ENCODE assay signal across 1 cellular context in genomic region chr1:19676438-19676922, GRCh38.
A peak's percentile ranks its signal among the peaks of the same experiment; 100 is the strongest.
TF ChIP-seq lines count a peak whose summit lies in the region.

No MANE protein-coding gene starts in this region.

TF ChIP-seq in K562, 482 proteins besides CTCF, POLR2A, EP300 and RAD21 (continued from another document and continues in another):
- TF ChIP-seq, protein P1, sequence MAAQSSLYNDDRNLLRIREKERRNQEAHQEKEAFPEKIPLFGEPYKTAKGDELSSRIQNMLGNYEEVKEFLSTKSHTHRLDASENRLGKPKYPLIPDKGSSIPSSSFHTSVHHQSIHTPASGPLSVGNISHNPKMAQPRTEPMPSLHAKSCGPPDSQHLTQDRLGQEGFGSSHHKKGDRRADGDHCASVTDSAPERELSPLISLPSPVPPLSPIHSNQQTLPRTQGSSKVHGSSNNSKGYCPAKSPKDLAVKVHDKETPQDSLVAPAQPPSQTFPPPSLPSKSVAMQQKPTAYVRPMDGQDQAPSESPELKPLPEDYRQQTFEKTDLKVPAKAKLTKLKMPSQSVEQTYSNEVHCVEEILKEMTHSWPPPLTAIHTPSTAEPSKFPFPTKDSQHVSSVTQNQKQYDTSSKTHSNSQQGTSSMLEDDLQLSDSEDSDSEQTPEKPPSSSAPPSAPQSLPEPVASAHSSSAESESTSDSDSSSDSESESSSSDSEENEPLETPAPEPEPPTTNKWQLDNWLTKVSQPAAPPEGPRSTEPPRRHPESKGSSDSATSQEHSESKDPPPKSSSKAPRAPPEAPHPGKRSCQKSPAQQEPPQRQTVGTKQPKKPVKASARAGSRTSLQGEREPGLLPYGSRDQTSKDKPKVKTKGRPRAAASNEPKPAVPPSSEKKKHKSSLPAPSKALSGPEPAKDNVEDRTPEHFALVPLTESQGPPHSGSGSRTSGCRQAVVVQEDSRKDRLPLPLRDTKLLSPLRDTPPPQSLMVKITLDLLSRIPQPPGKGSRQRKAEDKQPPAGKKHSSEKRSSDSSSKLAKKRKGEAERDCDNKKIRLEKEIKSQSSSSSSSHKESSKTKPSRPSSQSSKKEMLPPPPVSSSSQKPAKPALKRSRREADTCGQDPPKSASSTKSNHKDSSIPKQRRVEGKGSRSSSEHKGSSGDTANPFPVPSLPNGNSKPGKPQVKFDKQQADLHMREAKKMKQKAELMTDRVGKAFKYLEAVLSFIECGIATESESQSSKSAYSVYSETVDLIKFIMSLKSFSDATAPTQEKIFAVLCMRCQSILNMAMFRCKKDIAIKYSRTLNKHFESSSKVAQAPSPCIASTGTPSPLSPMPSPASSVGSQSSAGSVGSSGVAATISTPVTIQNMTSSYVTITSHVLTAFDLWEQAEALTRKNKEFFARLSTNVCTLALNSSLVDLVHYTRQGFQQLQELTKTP (IDR thresholded peaks at IDR 0.05; ENCODE audit: low read depth in 1 of 2, partially characterized antibody in 2 of 2): peak in 1 of 2 experiments; percentile 93
- TF ChIP-seq ZC3H11A (IDR thresholded peaks at IDR 0.05; ENCODE audit: low read depth, low read length) (no peak), KAT7 (CRISPR knock-in tag; IDR thresholded peaks at IDR 0.05; ENCODE audit: borderline replicate concordance) (no peak), CTBP1 (IDR thresholded peaks at IDR 0.05; ENCODE audit: borderline replicate concordance) (no peak), ZNF780A (CRISPR knock-in tag; IDR thresholded peaks at IDR 0.05) (no peak), CXXC5 (CRISPR knock-in tag; IDR thresholded peaks at IDR 0.05) (peak; percentile 47; the same call in 1 of the 2 replicates), JUN (IDR thresholded peaks at IDR 0.05; ENCODE audit: borderline replicate concordance, low read depth, low read length) (no peak), JUN (CRISPR knock-in tag; IDR thresholded peaks at IDR 0.05; ENCODE audit: borderline replicate concordance) (no peak), ZKSCAN8 (CRISPR knock-in tag; IDR thresholded peaks at IDR 0.05) (no peak), CHAMP1 (IDR thresholded peaks at IDR 0.05) (peak; percentile 76), BACH1 (tag; IDR thresholded peaks at IDR 0.05) (0 out of 2 replicates have a peak, but pooled peaks have one; percentile 39), MIER1 (IDR thresholded peaks at IDR 0.05; ENCODE audit: low read depth) (peak; percentile 99), ZNF133 (CRISPR knock-in tag; IDR thresholded peaks at IDR 0.05) (no peak), HDAC2 (IDR thresholded peaks at IDR 0.05) (peak; percentile 79; the same call in 1 of the 2 replicates), SREBF1 (IDR thresholded peaks at IDR 0.05; ENCODE audit: borderline replicate concordance, low read depth, low read length) (no peak), MYC (IDR thresholded peaks at IDR 0.05; ENCODE audit: low read depth, low read length) (0 out of 2 replicates have a peak, but pooled peaks have one; percentile 26), MYC (CRISPR knock-in tag; IDR thresholded peaks at IDR 0.05; ENCODE audit: borderline replicate concordance, low read depth) (no peak), ZNF263 (CRISPR knock-in tag; IDR thresholded peaks at IDR 0.05; ENCODE audit: borderline replicate concordance) (peak; percentile 57; the same call in 1 of the 2 replicates), NCOA4 (IDR thresholded peaks at IDR 0.05; ENCODE audit: partially characterized antibody) (no peak), DMBX1 (CRISPR knock-in tag; IDR thresholded peaks at IDR 0.05; ENCODE audit: borderline replicate concordance) (peak; percentile 81; the same call in 1 of the 2 replicates), MEIS2 (IDR thresholded peaks at IDR 0.05; ENCODE audit: partially characterized antibody) (no peak), SETDB1 (IDR thresholded peaks at IDR 0.05; ENCODE audit: low read length) (no peak), DLX4 (CRISPR knock-in tag; IDR thresholded peaks at IDR 0.05) (no peak), NRF1 (conservative IDR thresholded peaks at IDR 0.05 in 1 of 2, IDR thresholded peaks at IDR 0.05 in 1 of 2) (peak; percentile 84 to 87), ZNF511 (CRISPR knock-in tag; IDR thresholded peaks at IDR 0.05) (peak; percentile 91; the same call in 1 of the 2 replicates), ZZZ3 (IDR thresholded peaks at IDR 0.05) (no peak), ZNF12 (CRISPR knock-in tag; IDR thresholded peaks at IDR 0.05) (no peak), SIN3A (IDR thresholded peaks at IDR 0.05; ENCODE audit: borderline replicate concordance in 2 of 2, control insufficient read depth in 1 of 2, low read depth in 2 of 2, low read length in 2 of 2) (peak in 1 of 2 experiments; percentile 70; a peak in 1 of 4 replicates), TGIF2 (CRISPR knock-in tag; IDR thresholded peaks at IDR 0.05) (0 out of 2 replicates have a peak, but pooled peaks have one; percentile 44), MAZ (CRISPR knock-in tag; conservative IDR thresholded peaks at IDR 0.05 in 1 of 2, IDR thresholded peaks at IDR 0.05 in 1 of 2) (0 out of 4 replicates have a peak, but pooled peaks of 1 of the 2 experiments have one; percentile 35), ZNF324 (CRISPR knock-in tag; IDR thresholded peaks at IDR 0.05) (no peak)
- TF ChIP-seq, protein P2, sequence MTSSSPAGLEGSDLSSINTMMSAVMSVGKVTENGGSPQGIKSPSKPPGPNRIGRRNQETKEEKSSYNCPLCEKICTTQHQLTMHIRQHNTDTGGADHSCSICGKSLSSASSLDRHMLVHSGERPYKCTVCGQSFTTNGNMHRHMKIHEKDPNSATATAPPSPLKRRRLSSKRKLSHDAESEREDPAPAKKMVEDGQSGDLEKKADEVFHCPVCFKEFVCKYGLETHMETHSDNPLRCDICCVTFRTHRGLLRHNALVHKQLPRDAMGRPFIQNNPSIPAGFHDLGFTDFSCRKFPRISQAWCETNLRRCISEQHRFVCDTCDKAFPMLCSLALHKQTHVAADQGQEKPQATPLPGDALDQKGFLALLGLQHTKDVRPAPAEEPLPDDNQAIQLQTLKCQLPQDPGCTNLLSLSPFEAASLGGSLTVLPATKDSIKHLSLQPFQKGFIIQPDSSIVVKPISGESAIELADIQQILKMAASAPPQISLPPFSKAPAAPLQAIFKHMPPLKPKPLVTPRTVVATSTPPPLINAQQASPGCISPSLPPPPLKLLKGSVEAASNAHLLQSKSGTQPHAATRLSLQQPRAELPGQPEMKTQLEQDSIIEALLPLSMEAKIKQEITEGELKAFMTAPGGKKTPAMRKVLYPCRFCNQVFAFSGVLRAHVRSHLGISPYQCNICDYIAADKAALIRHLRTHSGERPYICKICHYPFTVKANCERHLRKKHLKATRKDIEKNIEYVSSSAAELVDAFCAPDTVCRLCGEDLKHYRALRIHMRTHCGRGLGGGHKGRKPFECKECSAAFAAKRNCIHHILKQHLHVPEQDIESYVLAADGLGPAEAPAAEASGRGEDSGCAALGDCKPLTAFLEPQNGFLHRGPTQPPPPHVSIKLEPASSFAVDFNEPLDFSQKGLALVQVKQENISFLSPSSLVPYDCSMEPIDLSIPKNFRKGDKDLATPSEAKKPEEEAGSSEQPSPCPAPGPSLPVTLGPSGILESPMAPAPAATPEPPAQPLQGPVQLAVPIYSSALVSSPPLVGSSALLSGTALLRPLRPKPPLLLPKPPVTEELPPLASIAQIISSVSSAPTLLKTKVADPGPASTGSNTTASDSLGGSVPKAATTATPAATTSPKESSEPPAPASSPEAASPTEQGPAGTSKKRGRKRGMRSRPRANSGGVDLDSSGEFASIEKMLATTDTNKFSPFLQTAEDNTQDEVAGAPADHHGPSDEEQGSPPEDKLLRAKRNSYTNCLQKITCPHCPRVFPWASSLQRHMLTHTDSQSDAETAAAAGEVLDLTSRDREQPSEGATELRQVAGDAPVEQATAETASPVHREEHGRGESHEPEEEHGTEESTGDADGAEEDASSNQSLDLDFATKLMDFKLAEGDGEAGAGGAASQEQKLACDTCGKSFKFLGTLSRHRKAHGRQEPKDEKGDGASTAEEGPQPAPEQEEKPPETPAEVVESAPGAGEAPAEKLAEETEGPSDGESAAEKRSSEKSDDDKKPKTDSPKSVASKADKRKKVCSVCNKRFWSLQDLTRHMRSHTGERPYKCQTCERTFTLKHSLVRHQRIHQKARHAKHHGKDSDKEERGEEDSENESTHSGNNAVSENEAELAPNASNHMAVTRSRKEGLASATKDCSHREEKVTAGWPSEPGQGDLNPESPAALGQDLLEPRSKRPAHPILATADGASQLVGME (CRISPR knock-in tag; IDR thresholded peaks at IDR 0.05): no peak
- TF ChIP-seq, protein P3, sequence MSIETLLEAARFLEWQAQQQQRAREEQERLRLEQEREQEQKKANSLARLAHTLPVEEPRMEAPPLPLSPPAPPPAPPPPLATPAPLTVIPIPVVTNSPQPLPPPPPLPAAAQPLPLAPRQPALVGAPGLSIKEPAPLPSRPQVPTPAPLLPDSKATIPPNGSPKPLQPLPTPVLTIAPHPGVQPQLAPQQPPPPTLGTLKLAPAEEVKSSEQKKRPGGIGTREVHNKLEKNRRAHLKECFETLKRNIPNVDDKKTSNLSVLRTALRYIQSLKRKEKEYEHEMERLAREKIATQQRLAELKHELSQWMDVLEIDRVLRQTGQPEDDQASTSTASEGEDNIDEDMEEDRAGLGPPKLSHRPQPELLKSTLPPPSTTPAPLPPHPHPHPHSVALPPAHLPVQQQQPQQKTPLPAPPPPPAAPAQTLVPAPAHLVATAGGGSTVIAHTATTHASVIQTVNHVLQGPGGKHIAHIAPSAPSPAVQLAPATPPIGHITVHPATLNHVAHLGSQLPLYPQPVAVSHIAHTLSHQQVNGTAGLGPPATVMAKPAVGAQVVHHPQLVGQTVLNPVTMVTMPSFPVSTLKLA (conservative IDR thresholded peaks at IDR 0.05): peak; percentile 78 to 84
